ENCODE assay signal across 25 cellular contexts in genomic region chr11:12618743-12619540, GRCh38. TPM values are rescaled to one million over a fixed set of nuclear protein-coding genes. Genes with fewer than 3 reads are reported as not detected.
DNase-seq lines count a peak whose midpoint lies in the region; ATAC-seq, FAIRE-seq and TF ChIP-seq lines count a peak whose summit lies in the region.
"Had no signal": no experiment of that assay in that cellular context is flagged by ENCODE, and none has a peak within 500 bp of the region (broad histone marks: within the 10 kb centered on the region; RNA-seq: fewer than 3 reads in every experiment).

No MANE protein-coding gene starts in this region.

- TF ChIP-seq CTCF in astrocyte (IDR thresholded peaks at IDR 0.05; ENCODE audit: insufficient read depth, low read depth, low read length) (no peak), adrenal gland (IDR thresholded peaks at IDR 0.05) (no peak)

- no peak for FAIRE-seq in astrocyte (lab: Jason Lieb, UNC)
- FAIRE-seq: GM18507, HepG2 had no signal

- no peaks in the 10 kb centered on the region for H3K4me1 Mint-ChIP-seq in astrocyte (ENCODE audit: low read depth, unreplicated experiment)

- in situ Hi-C loops in GM23248 (cut with MboI): no loop called here

- TF ChIP-seq POLR2A in adrenal gland (IDR thresholded peaks at IDR 0.05): no peak

- H3K4me3 ChIP-seq in GM23248 (no peak overlapping the region), astrocyte (ENCODE audit: insufficient read depth, low read depth, low read length) (no peak overlapping the region), adrenal gland (no peak overlapping the region), aorta (ENCODE audit: low read length in 2 of 2) (no peak overlapping the region)
- H3K4me3 ChIP-seq: SJSA1 had no signal

- no peak overlapping the region for H3K9ac ChIP-seq in GM23248
- H3K9ac ChIP-seq in astrocyte (ENCODE audit: low read length): no peak overlapping the region

- no peak overlapping the region for H3K27ac Mint-ChIP-seq in astrocyte (ENCODE audit: unreplicated experiment)

- intact Hi-C loops in adrenal gland (cut with DNase I): no loop called here
- intact Hi-C loops in aorta (cut with DNase I): no loop called here

- H2AFZ ChIP-seq in GM23248: no peak overlapping the region
- no peak overlapping the region for H2AFZ ChIP-seq in astrocyte (ENCODE audit: low read depth, low read length)

- H3K9me3 ChIP-seq in GM23248 (ENCODE audit: low read depth): no peaks in the 10 kb centered on the region
- H3K9me3 ChIP-seq in astrocyte (ENCODE audit: insufficient read depth, low read depth, low read length): no peaks in the 10 kb centered on the region
- peaks cover 0 to 2% (median under 1%) of the 10 kb centered on the region in 3 donors for H3K9me3 ChIP-seq in adrenal gland (replicated peaks in 1 of 3)
- no peaks in the 10 kb centered on the region for H3K9me3 ChIP-seq in aorta (ENCODE audit: control insufficient read depth, low read length)
- H3K9me3 ChIP-seq: BE2C had no signal

- H3K27me3 Mint-ChIP-seq in astrocyte (ENCODE audit: low read depth, unreplicated experiment): peaks cover 2% of the 10 kb centered on the region

- H3F3A ChIP-seq in GM23248 (ENCODE audit: insufficient read depth): no peaks in the 10 kb centered on the region

- ATAC-seq in HG02623 (IDR thresholded peaks at IDR 0.05; ENCODE audit: unreplicated experiment) (no peak), aorta (ENCODE audit: low FRiP score) (no peak)
- ATAC-seq: HCT116, HepG2, PC-3 had no signal

- H3K4me1 ChIP-seq in GM23248 (ENCODE audit: insufficient read depth) (no peaks in the 10 kb centered on the region), astrocyte (ENCODE audit: insufficient read depth, low read length) (no peaks in the 10 kb centered on the region), adrenal gland (replicated peaks in 1 of 2) (no peaks in the 10 kb centered on the region), aorta (ENCODE audit: control insufficient read depth in 1 of 2, insufficient read depth in 2 of 2, low read length in 2 of 2) (peaks cover 0 to 2% of the 10 kb centered on the region in 2 donors)
- H3K4me1 ChIP-seq: BE2C, SJSA1 had no signal

- H3K36me3 Mint-ChIP-seq in astrocyte (ENCODE audit: low read depth, unreplicated experiment): no peaks in the 10 kb centered on the region

- H3K4me3 Mint-ChIP-seq in astrocyte (ENCODE audit: unreplicated experiment): no peak overlapping the region

- DNase-seq in GM23248 (peak; percentile 30), astrocyte (ENCODE audit: low read depth) (peak; percentile 22), left kidney (ENCODE audit: low read depth, low spot score) (peak; percentile 26), adrenal gland (no peak), T-helper 1 cell (no peak), aorta (no peak)
- DNase-seq: BE2C; Calu3; DMS79 treated with DMSO at 0.1 percent for 48 hours; Karpas-422; MV-4-11; NCI-H1105; NCI-H1436 treated with DMSO at 0.1 percent for 48 hours; NCI-H1930; NCI-H446 treated with DMSO at 0.1 percent for 48 hours; NCI-H526; NCI-H82; NK-92 treated with Interleukin-12 subunit alpha and Interleukin-12 subunit beta, amount 100 ng/mL, for 24 hours; PC-3; Right ventricle myocardium superior had no signal

- H3K4me2 ChIP-seq in GM23248 (ENCODE audit: unreplicated experiment): no peak overlapping the region
- no peak overlapping the region for H3K4me2 ChIP-seq in astrocyte (ENCODE audit: low read length)

- H3K27me3 ChIP-seq in GM23248 (replicated peaks; ENCODE audit: insufficient read depth): no peaks in the 10 kb centered on the region
- H3K27me3 ChIP-seq in astrocyte (ENCODE audit: insufficient read depth, low read length): no peaks in the 10 kb centered on the region
- no peaks in the 10 kb centered on the region for H3K27me3 ChIP-seq in adrenal gland
- H3K27me3 ChIP-seq in aorta (ENCODE audit: control insufficient read depth in 1 of 2, insufficient read depth in 2 of 2, low read length in 1 of 2): no peaks in the 10 kb centered on the region
- H3K27me3 ChIP-seq: BE2C, SJSA1 had no signal

- H3K79me2 ChIP-seq in GM23248 (ENCODE audit: insufficient read depth) (no peaks in the 10 kb centered on the region), astrocyte (ENCODE audit: insufficient read depth, low read length) (no peaks in the 10 kb centered on the region)

- peaks cover 6% of the 10 kb centered on the region for H3K9me3 Mint-ChIP-seq in astrocyte (ENCODE audit: unreplicated experiment)

- no peaks in the 10 kb centered on the region for H3K9me2 ChIP-seq in GM23248 (ENCODE audit: insufficient read depth)

- no peak overlapping the region for H3K27ac ChIP-seq in GM23248
- H3K27ac ChIP-seq in astrocyte (ENCODE audit: low read depth, low read length): no peak overlapping the region
- no peak overlapping the region for H3K27ac ChIP-seq in adrenal gland
- no peak overlapping the region for H3K27ac ChIP-seq in aorta (ENCODE audit: low read depth in 1 of 2, low read length in 2 of 2)
- H3K27ac ChIP-seq: SJSA1 had no signal

- H4K20me1 ChIP-seq in GM23248 (ENCODE audit: insufficient read depth) (no peaks in the 10 kb centered on the region), astrocyte (ENCODE audit: insufficient read depth, low read length) (no peaks in the 10 kb centered on the region)

- H3K36me3 ChIP-seq in GM23248 (ENCODE audit: low read depth): no peaks in the 10 kb centered on the region
- H3K36me3 ChIP-seq in astrocyte (ENCODE audit: insufficient read depth, low read length): no peaks in the 10 kb centered on the region
- no peaks in the 10 kb centered on the region for H3K36me3 ChIP-seq in adrenal gland (replicated peaks in 1 of 2)
- no peaks in the 10 kb centered on the region for H3K36me3 ChIP-seq in aorta (ENCODE audit: control insufficient read depth in 1 of 2, insufficient read depth in 2 of 2, low read length in 1 of 2)
- H3K36me3 ChIP-seq: BE2C, SJSA1 had no signal

- 96 to 97% methylated on average over 2 of the region's 2 CpGs for WGBS in GM23248 (ENCODE audit: low coverage in 1 of 2, low lambda C conversion rate in 2 of 2, missing lambda C conversion rate in 2 of 2), 2 experiments
- 84 to 99% (median 98%) methylated on average over 2 of the region's 2 CpGs for WGBS in adrenal gland, 4 donors
- 86 to 93% methylated on average over 2 of the region's 2 CpGs for WGBS in aorta, 2 donors

RNA-seq across cellular contexts. Expression of gene TEAD1, which starts 55.3 kb away (rescaled TPM):
- 144 and 159 TPM in 2 replicates for total RNA-seq in GM23248 (2014; rRNA removed; shearing (Covaris generic))
- polyA plus RNA-seq in GM23248 (2016; fragmentation: Nextera tagmentation; extraction: Ambion mirVana) (52.3 and 52.4 TPM in 2 replicates), adrenal gland (10 to 100 TPM in 1 of 3 donors, 1 to 10 TPM in 2; 3.9 to 15.3 (median 7.0) TPM), aorta (10 to 100 TPM; 10.8 to 12.0 TPM)
- total RNA-seq in astrocyte (141 and 149 TPM in 2 replicates), adrenal gland (10 to 100 TPM; 31.4 to 49.9 (median 45.5) TPM), aorta (10 to 100 TPM; 56.5 to 64.9 TPM)

Comparison
In these comparisons a context has a peak if more than half of its experiments do, and no peak if none do; other contexts are left out.
1. DNase-seq: peak in GM23248 (single experiment), astrocyte (single experiment) and left kidney (single experiment); none in adrenal gland (0 of 7), T-helper 1 cell (0 of 5) and aorta (0 of 2).